ENCODE assay signal across 12 cellular contexts in the genomic region with DNA sequence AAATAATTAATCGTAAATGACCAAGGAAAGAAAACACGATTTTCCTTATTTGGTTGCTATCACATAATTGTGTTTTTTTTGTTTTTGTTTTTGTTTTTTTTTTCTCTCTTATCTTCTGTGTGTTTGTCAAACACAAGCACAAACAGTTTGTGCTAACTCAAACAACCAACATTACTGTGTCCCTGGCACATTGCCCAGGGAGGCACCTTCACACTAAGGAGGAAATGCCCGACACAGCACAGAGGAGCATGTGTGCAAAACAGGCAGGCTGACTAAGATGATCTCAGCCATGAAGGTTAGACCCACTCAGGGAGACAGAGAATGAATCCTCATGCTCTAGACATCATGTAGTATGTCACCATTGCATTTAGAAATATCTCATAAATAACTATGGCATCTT.
DNase-seq lines count a peak whose midpoint lies in the region; ATAC-seq, FAIRE-seq and TF ChIP-seq lines count a peak whose summit lies in the region.
"Had no signal": no experiment of that assay in that cellular context is flagged by ENCODE, and none has a peak within 500 bp of the region (broad histone marks: within the 10 kb centered on the region; RNA-seq: fewer than 3 reads in every experiment).

No MANE protein-coding gene starts in this region.

- no peaks in the 10 kb centered on the region for H3K9me3 ChIP-seq in HepG2 (ENCODE audit: low read length)

- H2AFZ ChIP-seq in HepG2 (ENCODE audit: low read length): no peak overlapping the region

- BruUV-seq in HepG2 (replicated peaks; lab: Mats Ljungman, UMichigan): no TSS peak

- TF ChIP-seq CTCF in brain (conservative IDR thresholded peaks at IDR 0.05) (no peak), HepG2 (CRISPR knock-in tag; IDR thresholded peaks at IDR 0.05) (no peak), GM10266 (IDR thresholded peaks at IDR 0.05; ENCODE audit: control insufficient read depth, insufficient read depth, low read depth, missing control alignments) (no peak)

- ATAC-seq in HepG2 (peak; percentile 74), HG03175 (IDR thresholded peaks at IDR 0.05; ENCODE audit: unreplicated experiment) (no peak), GM21447 (IDR thresholded peaks at IDR 0.05; ENCODE audit: unreplicated experiment) (no peak)
- ATAC-seq: activated CD8-positive, alpha-beta T cell treated with anti-CD3 and anti-CD28 coated beads, Interleukin-2, amount 10 ng/mL, durations not matched to agents 7 days and 5 days had no signal

- WGBS in HepG2 (ENCODE audit: low lambda C conversion rate): 33% methylated on average over 3 of the region's 3 CpGs

- no peaks in the 10 kb centered on the region for H3K36me3 ChIP-seq in HepG2 (replicated peaks in 1 of 2; ENCODE audit: control insufficient read depth in 1 of 2, insufficient read depth in 2 of 2, low read length in 2 of 2)

- in situ Hi-C loops in HepG2 (cut with HindIII; ENCODE audit: extremely low pct_ligation_motif_present, low pct_unique_long_range_greater_than_20kb): no loop called here

- no peaks in the 10 kb centered on the region for H3K36me3 Mint-ChIP-seq in brain
- H3K36me3 Mint-ChIP-seq: memory B cell had no signal

- TF ChIP-seq RAD21 in HepG2 (CRISPR knock-in tag; IDR thresholded peaks at IDR 0.05): no peak

- peak; percentile 22 for DNase-seq in DMS79 (lab: John Stamatoyannopoulos, UW)
- DNase-seq in NCI-H128 (lab: John Stamatoyannopoulos, UW; ENCODE audit: unreplicated experiment): peak; percentile 27
- peak; percentile 56 for DNase-seq in HepG2 (ENCODE audit: low spot score)
- no peak for DNase-seq in GM10266 (ENCODE audit: extremely low spot score)
- DNase-seq in activated gamma-delta T cell treated with Interleukin-2 at 50 U/mL for 16 hours: no peak
- DNase-seq: activated CD8-positive, alpha-beta T cell treated with anti-CD3 and anti-CD28 coated beads, Interleukin-2, amount 10 ng/mL, durations not matched to agents 7 days and 5 days had no signal

- no peaks in the 10 kb centered on the region for H4K20me1 ChIP-seq in HepG2 (ENCODE audit: insufficient read depth, low read length)

- H3K4me3 ChIP-seq in HepG2 (replicated peaks in 1 of 3; ENCODE audit: insufficient read depth in 1 of 3, low read depth in 2 of 3, low read length in 3 of 3): no peak overlapping the region

- intact Hi-C loops in HepG2 (cut with micrococcal nuclease; ENCODE audit: unreplicated experiment): no loop called here

- no peaks in the 10 kb centered on the region; a peak in 1 of 5 replicates for H3K27me3 ChIP-seq in HepG2 (ENCODE audit: control insufficient read depth in 1 of 2, insufficient read depth in 2 of 2, low read length in 2 of 2)

- no peak for FAIRE-seq in HepG2 (lab: Jason Lieb, UNC)
- FAIRE-seq: G401.6 had no signal

- peaks cover 3% of the 10 kb centered on the region for H3K27me3 Mint-ChIP-seq in brain
- H3K27me3 Mint-ChIP-seq: dendritic cell treated with granulocyte-macrophage colony-stimulating factor and Interleukin-4, amounts not matched to agents 40 ng/mL and 50 ng/mL, for 4 days; memory B cell had no signal

- H3K9ac ChIP-seq in HepG2 (ENCODE audit: insufficient read depth, low read depth, low read length): no peak overlapping the region

- TF ChIP-seq EP300 in HepG2 (IDR thresholded peaks at IDR 0.05; ENCODE audit: low read depth in 2 of 2, low read length in 2 of 2) (no peak), HepG2 (CRISPR knock-in tag; IDR thresholded peaks at IDR 0.05; ENCODE audit: borderline replicate concordance) (no peak)

- peaks cover 38% of the 10 kb centered on the region for H3K4me1 Mint-ChIP-seq in brain
- H3K4me1 Mint-ChIP-seq: memory B cell had no signal

- POLR2A ChIA-PET in HepG2 (lab: Yijun Ruan, JAX): no interaction called here

- peak overlapping the region in 3 of 5 experiments; percentile 33 to 69 (median 52) for H3K27ac Mint-ChIP-seq in brain
- H3K27ac Mint-ChIP-seq: activated CD8-positive, alpha-beta T cell treated with anti-CD3 and anti-CD28 coated beads, Interleukin-2, amount 10 ng/mL, durations not matched to agents 7 days and 5 days; dendritic cell treated with granulocyte-macrophage colony-stimulating factor and Interleukin-4, amounts not matched to agents 40 ng/mL and 50 ng/mL, for 4 days; memory B cell had no signal

- CTCF ChIA-PET in HepG2 (lab: Yijun Ruan, JAX; ENCODE audit: low intra/inter-chr PET ratio, low total read pairs): no interaction called here

- peak overlapping the region in 2 of 5 experiments; percentile 2 to 43 for H3K4me3 Mint-ChIP-seq in brain
- H3K4me3 Mint-ChIP-seq: activated CD8-positive, alpha-beta T cell treated with anti-CD3 and anti-CD28 coated beads, Interleukin-2, amount 10 ng/mL, durations not matched to agents 7 days and 5 days; dendritic cell treated with granulocyte-macrophage colony-stimulating factor and Interleukin-4, amounts not matched to agents 40 ng/mL and 50 ng/mL, for 4 days; memory B cell had no signal

- no peak overlapping the region for H3K27ac ChIP-seq in HepG2 (ENCODE audit: extremely low read length, insufficient read depth, low read length)

- H3K79me2 ChIP-seq in HepG2 (ENCODE audit: insufficient read depth, low read length): no peaks in the 10 kb centered on the region

- peaks cover 14% of the 10 kb centered on the region for H3K4me1 ChIP-seq in HepG2 (ENCODE audit: insufficient read depth, low read length)

- TF ChIP-seq POLR2A in HepG2 (IDR thresholded peaks at IDR 0.05; ENCODE audit: insufficient read depth in 1 of 2, low read depth in 2 of 2, low read length in 2 of 2): no peak

- no peak overlapping the region for H3K4me2 ChIP-seq in HepG2 (ENCODE audit: low read depth, low read length)

- H3K9me3 Mint-ChIP-seq in brain: no peaks in the 10 kb centered on the region
- H3K9me3 Mint-ChIP-seq: dendritic cell treated with granulocyte-macrophage colony-stimulating factor and Interleukin-4, amounts not matched to agents 40 ng/mL and 50 ng/mL, for 4 days; memory B cell had no signal

TF ChIP-seq in HepG2, 621 proteins besides CTCF, POLR2A, EP300 and RAD21 (continues in another document):
- TF ChIP-seq ZNF430 (CRISPR knock-in tag; IDR thresholded peaks at IDR 0.05): no peak
- TF ChIP-seq, protein P1, sequence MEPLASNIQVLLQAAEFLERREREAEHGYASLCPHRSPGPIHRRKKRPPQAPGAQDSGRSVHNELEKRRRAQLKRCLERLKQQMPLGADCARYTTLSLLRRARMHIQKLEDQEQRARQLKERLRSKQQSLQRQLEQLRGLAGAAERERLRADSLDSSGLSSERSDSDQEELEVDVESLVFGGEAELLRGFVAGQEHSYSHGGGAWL (CRISPR knock-in tag; IDR thresholded peaks at IDR 0.05): no peak
- peak; percentile 27; the same call in 1 of the 2 replicates for TF ChIP-seq SAP130 (CRISPR knock-in tag; IDR thresholded peaks at IDR 0.05; ENCODE audit: low read depth)
- no peak for TF ChIP-seq SMAD9 (CRISPR knock-in tag; IDR thresholded peaks at IDR 0.05)
- TF ChIP-seq MEF2D (CRISPR knock-in tag; IDR thresholded peaks at IDR 0.05): no peak
- no peak for TF ChIP-seq SP5 (CRISPR knock-in tag; IDR thresholded peaks at IDR 0.05; ENCODE audit: borderline replicate concordance, low read depth)
- TF ChIP-seq ZNF292 (CRISPR knock-in tag; IDR thresholded peaks at IDR 0.05; ENCODE audit: borderline replicate concordance, low read depth): no peak; the same call in 1 of the 2 replicates
- no peak for TF ChIP-seq MAF1 (CRISPR knock-in tag; IDR thresholded peaks at IDR 0.05; ENCODE audit: borderline replicate concordance)
- TF ChIP-seq, protein P2, sequence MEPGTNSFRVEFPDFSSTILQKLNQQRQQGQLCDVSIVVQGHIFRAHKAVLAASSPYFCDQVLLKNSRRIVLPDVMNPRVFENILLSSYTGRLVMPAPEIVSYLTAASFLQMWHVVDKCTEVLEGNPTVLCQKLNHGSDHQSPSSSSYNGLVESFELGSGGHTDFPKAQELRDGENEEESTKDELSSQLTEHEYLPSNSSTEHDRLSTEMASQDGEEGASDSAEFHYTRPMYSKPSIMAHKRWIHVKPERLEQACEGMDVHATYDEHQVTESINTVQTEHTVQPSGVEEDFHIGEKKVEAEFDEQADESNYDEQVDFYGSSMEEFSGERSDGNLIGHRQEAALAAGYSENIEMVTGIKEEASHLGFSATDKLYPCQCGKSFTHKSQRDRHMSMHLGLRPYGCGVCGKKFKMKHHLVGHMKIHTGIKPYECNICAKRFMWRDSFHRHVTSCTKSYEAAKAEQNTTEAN (CRISPR knock-in tag; conservative IDR thresholded peaks at IDR 0.05): 0 out of 2 replicates have a peak, but pooled peaks have one; percentile 29
- TF ChIP-seq, protein P3, sequence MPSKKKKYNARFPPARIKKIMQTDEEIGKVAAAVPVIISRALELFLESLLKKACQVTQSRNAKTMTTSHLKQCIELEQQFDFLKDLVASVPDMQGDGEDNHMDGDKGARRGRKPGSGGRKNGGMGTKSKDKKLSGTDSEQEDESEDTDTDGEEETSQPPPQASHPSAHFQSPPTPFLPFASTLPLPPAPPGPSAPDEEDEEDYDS (CRISPR knock-in tag; IDR thresholded peaks at IDR 0.05): no peak
- no peak for TF ChIP-seq TCF12 (IDR thresholded peaks at IDR 0.05)
- no peak for TF ChIP-seq TCF12 (CRISPR knock-in tag; IDR thresholded peaks at IDR 0.05)
- TF ChIP-seq FOXP1 (IDR thresholded peaks at IDR 0.05): peak; percentile 79
- peak; percentile 93 for TF ChIP-seq FOXP1 (CRISPR knock-in tag; IDR thresholded peaks at IDR 0.05)
- TF ChIP-seq GABPA (IDR thresholded peaks at IDR 0.05; ENCODE audit: low read depth, low read length): no peak
- no peak for TF ChIP-seq GABPA (CRISPR knock-in tag; IDR thresholded peaks at IDR 0.05; ENCODE audit: low read depth)
- no peak for TF ChIP-seq ZNF788 (CRISPR knock-in tag; IDR thresholded peaks at IDR 0.05; ENCODE audit: borderline replicate concordance)
- TF ChIP-seq ZNF136 (CRISPR knock-in tag; IDR thresholded peaks at IDR 0.05; ENCODE audit: low read depth): no peak

Comparison
In these comparisons a context has a peak if more than half of its experiments do, and no peak if none do; other contexts are left out.
1. DNase-seq: peak in DMS79 (single experiment), NCI-H128 (single experiment) and HepG2 (single experiment); none in GM10266 (single experiment) and activated gamma-delta T cell treated with Interleukin-2 at 50 U/mL for 16 hours (single experiment).